ENCODE assay signal across 21 cellular contexts in the genomic region with DNA sequence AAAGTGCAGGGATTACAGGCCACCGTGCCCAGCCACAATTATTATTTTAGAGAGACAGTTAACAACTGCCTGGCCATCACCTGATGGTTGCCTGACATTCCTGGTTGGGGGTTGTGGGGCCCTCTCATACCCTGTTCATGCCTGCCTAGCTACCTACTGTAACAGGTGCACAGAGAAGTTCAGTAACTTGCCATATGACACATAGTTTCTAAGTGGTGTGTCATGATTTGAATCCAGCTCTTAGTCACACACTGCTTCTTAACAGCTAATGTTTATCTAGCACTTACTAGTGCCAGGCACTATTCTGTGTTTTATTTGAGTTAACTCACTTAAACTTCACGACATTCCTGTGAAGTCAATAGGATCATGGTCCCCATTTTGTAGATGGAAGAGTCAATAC.
DNase-seq lines count a peak whose midpoint lies in the region; ATAC-seq, FAIRE-seq and TF ChIP-seq lines count a peak whose summit lies in the region.
"Had no signal": no experiment of that assay in that cellular context is flagged by ENCODE, and none has a peak within 500 bp of the region (broad histone marks: within the 10 kb centered on the region; RNA-seq: fewer than 3 reads in every experiment).

No MANE protein-coding gene starts in this region.

- no peaks in the 10 kb centered on the region for H3K27me3 Mint-ChIP-seq in MCF 10A (ENCODE audit: insufficient read depth, unreplicated experiment)

- H3K4me1 ChIP-seq in breast epithelium (no peaks in the 10 kb centered on the region), foreskin keratinocyte (no peaks in the 10 kb centered on the region)
- H3K4me1 ChIP-seq: BE2C, SJSA1 had no signal

- FAIRE-seq in bronchial epithelial cell (lab: Jason Lieb, UNC) (no peak), D721Med (lab: Jason Lieb, UNC) (no peak)
- FAIRE-seq: GM19239 had no signal

- H3K4me3 ChIP-seq in breast epithelium (no peak overlapping the region), bronchial epithelial cell (ENCODE audit: low read depth, low read length) (no peak overlapping the region)
- H3K4me3 ChIP-seq: SJSA1 had no signal

- H3K4me3 Mint-ChIP-seq in MCF 10A (ENCODE audit: unreplicated experiment): no peak overlapping the region

- TF ChIP-seq CTCF in MCF 10A (IDR thresholded peaks at IDR 0.05; ENCODE audit: unreplicated experiment): no peak
- no peak for TF ChIP-seq CTCF in breast epithelium (IDR thresholded peaks at IDR 0.05)
- no peak for TF ChIP-seq CTCF in bronchial epithelial cell (IDR thresholded peaks at IDR 0.05; ENCODE audit: insufficient read depth, low read length, severe bottlenecking)
- TF ChIP-seq CTCF in foreskin keratinocyte (conservative IDR thresholded peaks at IDR 0.05): no peak
- no peak for TF ChIP-seq CTCF in D721Med (IDR thresholded peaks at IDR 0.05; ENCODE audit: insufficient read depth, missing control alignments)

- H3K4me1 Mint-ChIP-seq in MCF 10A (ENCODE audit: insufficient read depth, unreplicated experiment): no peaks in the 10 kb centered on the region

- H3K27ac ChIP-seq in breast epithelium: no peak overlapping the region
- H3K27ac ChIP-seq in foreskin keratinocyte: no peak overlapping the region
- H3K27ac ChIP-seq: SJSA1 had no signal

- BruUV-seq in MCF 10A (replicated peaks; lab: Mats Ljungman, UMichigan): no TSS peak

- DNase-seq in MCF 10A (ENCODE audit: unreplicated experiment) (no peak), breast epithelium (ENCODE audit: low spot score in 2 of 2) (no peak), bronchial epithelial cell (ENCODE audit: low read depth) (peak; percentile 29), foreskin keratinocyte (peak in 1 of 2 donors; percentile 29), HT-29 (ENCODE audit: low spot score) (no peak), D721Med (ENCODE audit: insufficient read length, low spot score) (no peak)
- DNase-seq: BE2C; DMS79; GOT3; MM.1S; NCI-H1092; NCI-H1436 treated with DMSO at 0.1 percent for 48 hours; NCI-H2029 treated with DMSO at 0.1 percent for 48 hours; NCI-H524; NCI-H774; NK-92 treated with Interleukin-12 subunit alpha and Interleukin-12 subunit beta, amount 100 ng/mL, for 24 hours had no signal

- peak overlapping the region; percentile 81 for H3K27ac Mint-ChIP-seq in MCF 10A (ENCODE audit: low read depth, unreplicated experiment)

- TF ChIP-seq POLR2A in breast epithelium (IDR thresholded peaks at IDR 0.05): no peak

- H3K27me3 ChIP-seq in breast epithelium: no peaks in the 10 kb centered on the region
- no peaks in the 10 kb centered on the region for H3K27me3 ChIP-seq in bronchial epithelial cell (ENCODE audit: control insufficient read depth, insufficient read depth, low read length)
- no peaks in the 10 kb centered on the region for H3K27me3 ChIP-seq in foreskin keratinocyte
- H3K27me3 ChIP-seq: BE2C, SJSA1 had no signal

- ATAC-seq in foreskin keratinocyte: peak; percentile 38
- no peak for ATAC-seq in HG02763 (IDR thresholded peaks at IDR 0.05; ENCODE audit: unreplicated experiment)
- ATAC-seq: HCT116, Right ventricle myocardium inferior had no signal

- intact Hi-C loops in MCF 10A (cut with micrococcal nuclease): no loop called here
- intact Hi-C loops in breast epithelium (cut with DNase I; ENCODE audit: low total_unique reads): loop anchor here (5.0 kb wide), 1 partner anchor 230 kb away; no protein-coding TSS in a partner anchor

- no peaks in the 10 kb centered on the region for H3K36me3 ChIP-seq in breast epithelium
- no peaks in the 10 kb centered on the region for H3K36me3 ChIP-seq in bronchial epithelial cell (ENCODE audit: control insufficient read depth, insufficient read depth, low read length)
- H3K36me3 ChIP-seq: BE2C, SJSA1 had no signal

- H3K9me3 Mint-ChIP-seq in MCF 10A (ENCODE audit: unreplicated experiment): no peaks in the 10 kb centered on the region

- no peaks in the 10 kb centered on the region for H3K9me3 ChIP-seq in breast epithelium
- H3K9me3 ChIP-seq: BE2C had no signal

- no peaks in the 10 kb centered on the region for H3K36me3 Mint-ChIP-seq in MCF 10A (ENCODE audit: insufficient read depth, unreplicated experiment)

- POLR2A ChIA-PET in MCF 10A (lab: Yijun Ruan, JAX): interaction anchor here (1.0 kb wide), 1 partner anchor 90 kb away, joined by 3 read pairs; no protein-coding TSS in a partner anchor

- CTCF ChIA-PET in MCF 10A (lab: Yijun Ruan, JAX): no interaction called here
